In the genomic region with DNA sequence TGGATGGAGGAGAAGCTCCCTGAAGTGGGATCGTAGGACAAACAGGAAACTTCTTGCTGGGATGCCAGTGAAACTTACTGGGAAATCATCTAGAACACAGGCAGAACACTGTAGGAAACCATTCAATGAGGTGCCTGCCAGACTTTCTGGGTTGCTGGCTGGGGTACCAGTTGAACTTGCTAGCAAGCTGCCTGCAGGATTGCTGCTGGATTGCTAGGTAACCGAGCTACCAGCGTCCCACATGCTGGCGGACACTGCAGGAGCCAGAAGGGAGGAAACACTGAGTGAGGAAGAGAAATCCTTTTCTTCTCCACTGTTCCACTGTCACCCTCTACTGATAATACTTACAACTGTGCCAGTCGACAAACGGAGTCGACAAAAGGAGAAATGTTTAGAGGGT, we compare ENCODE assay signal across 1 cellular context.
TF ChIP-seq lines count a peak whose summit lies in the region.

No MANE protein-coding gene starts in this region.

TF ChIP-seq in GM23338, 12 proteins besides CTCF, POLR2A, EP300 and RAD21 (continued from another document):
- TF ChIP-seq, protein P1, sequence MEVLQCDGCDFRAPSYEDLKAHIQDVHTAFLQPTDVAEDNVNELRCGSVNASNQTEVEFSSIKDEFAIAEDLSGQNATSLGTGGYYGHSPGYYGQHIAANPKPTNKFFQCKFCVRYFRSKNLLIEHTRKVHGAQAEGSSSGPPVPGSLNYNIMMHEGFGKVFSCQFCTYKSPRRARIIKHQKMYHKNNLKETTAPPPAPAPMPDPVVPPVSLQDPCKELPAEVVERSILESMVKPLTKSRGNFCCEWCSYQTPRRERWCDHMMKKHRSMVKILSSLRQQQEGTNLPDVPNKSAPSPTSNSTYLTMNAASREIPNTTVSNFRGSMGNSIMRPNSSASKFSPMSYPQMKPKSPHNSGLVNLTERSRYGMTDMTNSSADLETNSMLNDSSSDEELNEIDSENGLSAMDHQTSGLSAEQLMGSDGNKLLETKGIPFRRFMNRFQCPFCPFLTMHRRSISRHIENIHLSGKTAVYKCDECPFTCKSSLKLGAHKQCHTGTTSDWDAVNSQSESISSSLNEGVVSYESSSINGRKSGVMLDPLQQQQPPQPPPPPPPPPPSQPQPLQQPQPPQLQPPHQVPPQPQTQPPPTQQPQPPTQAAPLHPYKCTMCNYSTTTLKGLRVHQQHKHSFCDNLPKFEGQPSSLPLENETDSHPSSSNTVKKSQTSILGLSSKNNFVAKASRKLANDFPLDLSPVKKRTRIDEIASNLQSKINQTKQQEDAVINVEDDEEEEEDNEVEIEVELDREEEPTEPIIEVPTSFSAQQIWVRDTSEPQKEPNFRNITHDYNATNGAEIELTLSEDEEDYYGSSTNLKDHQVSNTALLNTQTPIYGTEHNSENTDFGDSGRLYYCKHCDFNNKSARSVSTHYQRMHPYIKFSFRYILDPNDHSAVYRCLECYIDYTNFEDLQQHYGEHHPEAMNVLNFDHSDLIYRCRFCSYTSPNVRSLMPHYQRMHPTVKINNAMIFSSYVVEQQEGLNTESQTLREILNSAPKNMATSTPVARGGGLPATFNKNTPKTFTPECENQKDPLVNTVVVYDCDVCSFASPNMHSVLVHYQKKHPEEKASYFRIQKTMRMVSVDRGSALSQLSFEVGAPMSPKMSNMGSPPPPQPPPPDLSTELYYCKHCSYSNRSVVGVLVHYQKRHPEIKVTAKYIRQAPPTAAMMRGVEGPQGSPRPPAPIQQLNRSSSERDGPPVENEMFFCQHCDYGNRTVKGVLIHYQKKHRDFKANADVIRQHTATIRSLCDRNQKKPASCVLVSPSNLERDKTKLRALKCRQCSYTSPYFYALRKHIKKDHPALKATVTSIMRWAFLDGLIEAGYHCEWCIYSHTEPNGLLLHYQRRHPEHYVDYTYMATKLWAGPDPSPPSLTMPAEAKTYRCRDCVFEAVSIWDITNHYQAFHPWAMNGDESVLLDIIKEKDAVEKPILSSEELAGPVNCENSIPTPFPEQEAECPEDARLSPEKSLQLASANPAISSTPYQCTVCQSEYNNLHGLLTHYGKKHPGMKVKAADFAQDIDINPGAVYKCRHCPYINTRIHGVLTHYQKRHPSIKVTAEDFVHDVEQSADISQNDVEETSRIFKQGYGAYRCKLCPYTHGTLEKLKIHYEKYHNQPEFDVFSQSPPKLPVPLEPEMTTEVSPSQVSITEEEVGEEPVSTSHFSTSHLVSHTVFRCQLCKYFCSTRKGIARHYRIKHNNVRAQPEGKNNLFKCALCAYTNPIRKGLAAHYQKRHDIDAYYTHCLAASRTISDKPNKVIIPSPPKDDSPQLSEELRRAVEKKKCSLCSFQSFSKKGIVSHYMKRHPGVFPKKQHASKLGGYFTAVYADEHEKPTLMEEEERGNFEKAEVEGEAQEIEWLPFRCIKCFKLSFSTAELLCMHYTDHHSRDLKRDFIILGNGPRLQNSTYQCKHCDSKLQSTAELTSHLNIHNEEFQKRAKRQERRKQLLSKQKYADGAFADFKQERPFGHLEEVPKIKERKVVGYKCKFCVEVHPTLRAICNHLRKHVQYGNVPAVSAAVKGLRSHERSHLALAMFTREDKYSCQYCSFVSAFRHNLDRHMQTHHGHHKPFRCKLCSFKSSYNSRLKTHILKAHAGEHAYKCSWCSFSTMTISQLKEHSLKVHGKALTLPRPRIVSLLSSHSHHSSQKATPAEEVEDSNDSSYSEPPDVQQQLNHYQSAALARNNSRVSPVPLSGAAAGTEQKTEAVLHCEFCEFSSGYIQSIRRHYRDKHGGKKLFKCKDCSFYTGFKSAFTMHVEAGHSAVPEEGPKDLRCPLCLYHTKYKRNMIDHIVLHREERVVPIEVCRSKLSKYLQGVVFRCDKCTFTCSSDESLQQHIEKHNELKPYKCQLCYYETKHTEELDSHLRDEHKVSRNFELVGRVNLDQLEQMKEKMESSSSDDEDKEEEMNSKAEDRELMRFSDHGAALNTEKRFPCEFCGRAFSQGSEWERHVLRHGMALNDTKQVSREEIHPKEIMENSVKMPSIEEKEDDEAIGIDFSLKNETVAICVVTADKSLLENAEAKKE (CRISPR knock-in tag; IDR thresholded peaks at IDR 0.05), result no peak
